Comparison of ENCODE assay signal across 8 cellular contexts in the genomic region with DNA sequence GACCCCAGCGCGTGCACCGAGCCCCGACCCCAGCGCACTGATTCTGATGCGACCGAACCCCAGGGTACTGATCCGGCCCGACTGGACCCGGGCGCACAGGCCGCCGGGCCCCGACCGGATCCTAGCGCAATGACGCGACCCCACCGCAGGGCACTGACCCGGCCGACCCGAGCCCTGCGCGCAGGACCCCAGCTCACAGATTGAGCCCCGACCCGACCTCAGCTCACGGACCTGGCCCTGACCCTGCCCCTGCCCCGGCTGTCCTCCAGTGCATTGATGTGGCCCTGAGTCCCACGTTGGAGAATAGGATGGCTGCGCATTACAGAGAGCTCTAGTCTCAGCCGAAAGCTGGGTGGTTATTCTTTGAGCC. TPM values are rescaled to one million over a fixed set of nuclear protein-coding genes. Genes with fewer than 3 reads are reported as not detected.
DNase-seq lines count a peak whose midpoint lies in the region; ATAC-seq and TF ChIP-seq lines count a peak whose summit lies in the region.

No MANE protein-coding gene starts in this region.

- no peaks in the 10 kb centered on the region for H3K27me3 ChIP-seq in GM06990 (replicated peaks; ENCODE audit: control insufficient read depth, insufficient read depth, low read length)
- no peaks in the 10 kb centered on the region for H3K27me3 ChIP-seq in right cardiac atrium (ENCODE audit: control insufficient read depth, insufficient read depth)

- peaks cover 21 to 34% of the 10 kb centered on the region in 2 donors for H3K36me3 Mint-ChIP-seq in stimulated activated naive B cell treated with anti-CD40 and anti-IgM and Interleukin-4, amounts not matched to agents 10 μg/mL and 1 μg/mL and 100 μg/mL, for 72 hours

- intact Hi-C loops in right cardiac atrium (cut with DNase I): no loop called here

- H3K36me3 ChIP-seq in GM06990 (ENCODE audit: control insufficient read depth, insufficient read depth, low read length): peaks cover 21% of the 10 kb centered on the region

- ATAC-seq in HG02642 (IDR thresholded peaks at IDR 0.05; ENCODE audit: poor library complexity, unreplicated experiment): peak; percentile 16
- ATAC-seq in SK-N-SH treated with all-trans-retinoic acid at 6 μM for 48 hours: peak; percentile 2; the same call in 2 of the 3 replicates
- ATAC-seq in right cardiac atrium: peak; percentile 10 to 17
- peak; percentile 7 to 12 for ATAC-seq in stimulated activated naive B cell treated with anti-CD40 and anti-IgM and Interleukin-4, amounts not matched to agents 10 μg/mL and 1 μg/mL and 100 μg/mL, for 72 hours (replicated peaks)
- ATAC-seq in HG03565 (IDR thresholded peaks at IDR 0.05; ENCODE audit: unreplicated experiment): no peak

- peaks cover 6% of the 10 kb centered on the region for H3K4me1 ChIP-seq in right cardiac atrium (ENCODE audit: control insufficient read depth, insufficient read depth, low read length)

- H3K4me3 ChIP-seq in GM06990 (replicated peaks; ENCODE audit: low read depth, low read length) (peak overlapping the region; percentile 99), right cardiac atrium (ENCODE audit: low read length) (peak overlapping the region; percentile 80)

- peaks cover 14 to 21% of the 10 kb centered on the region in 2 donors for H3K4me1 Mint-ChIP-seq in stimulated activated naive B cell treated with anti-CD40 and anti-IgM and Interleukin-4, amounts not matched to agents 10 μg/mL and 1 μg/mL and 100 μg/mL, for 72 hours

- no peak overlapping the region for H3K27ac ChIP-seq in right cardiac atrium (ENCODE audit: low read length)

- H3K4me3 Mint-ChIP-seq in stimulated activated naive B cell treated with anti-CD40 and anti-IgM and Interleukin-4, amounts not matched to agents 10 μg/mL and 1 μg/mL and 100 μg/mL, for 72 hours: peak overlapping the region; percentile 74 to 90

- H3K9me3 ChIP-seq in right cardiac atrium (ENCODE audit: control insufficient read depth, low read length): no peaks in the 10 kb centered on the region

- WGBS in right cardiac atrium: under 1% methylated on average over 31 of the region's 31 CpGs

- DNase-seq in GM06990 (ENCODE audit: extremely low read depth, insufficient read length) (no peak), right cardiac atrium (no peak), DMS79 (lab: John Stamatoyannopoulos, UW) (no peak), foreskin melanocyte (no peak)
- DNase-seq in stimulated activated naive B cell treated with anti-CD40 and anti-IgM and Interleukin-4, amounts not matched to agents 10 μg/mL and 1 μg/mL and 100 μg/mL, for 72 hours: no peak

- no peaks in the 10 kb centered on the region for H3K9me3 Mint-ChIP-seq in stimulated activated naive B cell treated with anti-CD40 and anti-IgM and Interleukin-4, amounts not matched to agents 10 μg/mL and 1 μg/mL and 100 μg/mL, for 72 hours

- peak overlapping the region; percentile 20 for H3K27ac Mint-ChIP-seq in stimulated activated naive B cell treated with anti-CD40 and anti-IgM and Interleukin-4, amounts not matched to agents 10 μg/mL and 1 μg/mL and 100 μg/mL, for 72 hours

- H3K27me3 Mint-ChIP-seq in stimulated activated naive B cell treated with anti-CD40 and anti-IgM and Interleukin-4, amounts not matched to agents 10 μg/mL and 1 μg/mL and 100 μg/mL, for 72 hours: no peaks in the 10 kb centered on the region

- no peak for TF ChIP-seq CTCF in GM06990 (IDR thresholded peaks at IDR 0.05; ENCODE audit: insufficient read depth, low read length, poor library complexity, severe bottlenecking)

TF ChIP-seq in SK-N-SH treated with all-trans-retinoic acid at 6 μM for 48 hours, 23 proteins besides CTCF, POLR2A, EP300 and RAD21:
- TF ChIP-seq, protein P1, sequence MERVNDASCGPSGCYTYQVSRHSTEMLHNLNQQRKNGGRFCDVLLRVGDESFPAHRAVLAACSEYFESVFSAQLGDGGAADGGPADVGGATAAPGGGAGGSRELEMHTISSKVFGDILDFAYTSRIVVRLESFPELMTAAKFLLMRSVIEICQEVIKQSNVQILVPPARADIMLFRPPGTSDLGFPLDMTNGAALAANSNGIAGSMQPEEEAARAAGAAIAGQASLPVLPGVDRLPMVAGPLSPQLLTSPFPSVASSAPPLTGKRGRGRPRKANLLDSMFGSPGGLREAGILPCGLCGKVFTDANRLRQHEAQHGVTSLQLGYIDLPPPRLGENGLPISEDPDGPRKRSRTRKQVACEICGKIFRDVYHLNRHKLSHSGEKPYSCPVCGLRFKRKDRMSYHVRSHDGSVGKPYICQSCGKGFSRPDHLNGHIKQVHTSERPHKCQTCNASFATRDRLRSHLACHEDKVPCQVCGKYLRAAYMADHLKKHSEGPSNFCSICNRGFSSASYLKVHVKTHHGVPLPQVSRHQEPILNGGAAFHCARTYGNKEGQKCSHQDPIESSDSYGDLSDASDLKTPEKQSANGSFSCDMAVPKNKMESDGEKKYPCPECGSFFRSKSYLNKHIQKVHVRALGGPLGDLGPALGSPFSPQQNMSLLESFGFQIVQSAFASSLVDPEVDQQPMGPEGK (CRISPR knock-in tag; IDR thresholded peaks at IDR 0.05; ENCODE audit: borderline replicate concordance): no peak
- TF ChIP-seq TOX (CRISPR knock-in tag; IDR thresholded peaks at IDR 0.05; ENCODE audit: borderline replicate concordance): no peak
- TF ChIP-seq ZFP3 (CRISPR knock-in tag; IDR thresholded peaks at IDR 0.05): no peak
- no peak for TF ChIP-seq CSDC2 (CRISPR knock-in tag; IDR thresholded peaks at IDR 0.05)
- TF ChIP-seq, protein P2, sequence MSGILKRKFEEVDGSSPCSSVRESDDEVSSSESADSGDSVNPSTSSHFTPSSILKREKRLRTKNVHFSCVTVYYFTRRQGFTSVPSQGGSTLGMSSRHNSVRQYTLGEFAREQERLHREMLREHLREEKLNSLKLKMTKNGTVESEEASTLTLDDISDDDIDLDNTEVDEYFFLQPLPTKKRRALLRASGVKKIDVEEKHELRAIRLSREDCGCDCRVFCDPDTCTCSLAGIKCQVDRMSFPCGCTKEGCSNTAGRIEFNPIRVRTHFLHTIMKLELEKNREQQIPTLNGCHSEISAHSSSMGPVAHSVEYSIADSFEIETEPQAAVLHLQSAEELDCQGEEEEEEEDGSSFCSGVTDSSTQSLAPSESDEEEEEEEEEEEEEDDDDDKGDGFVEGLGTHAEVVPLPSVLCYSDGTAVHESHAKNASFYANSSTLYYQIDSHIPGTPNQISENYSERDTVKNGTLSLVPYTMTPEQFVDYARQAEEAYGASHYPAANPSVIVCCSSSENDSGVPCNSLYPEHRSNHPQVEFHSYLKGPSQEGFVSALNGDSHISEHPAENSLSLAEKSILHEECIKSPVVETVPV (CRISPR knock-in tag; IDR thresholded peaks at IDR 0.05): no peak
- no peak for TF ChIP-seq ZNF565 (CRISPR knock-in tag; conservative IDR thresholded peaks at IDR 0.05; ENCODE audit: low read depth)
- TF ChIP-seq OSR1 (CRISPR knock-in tag; IDR thresholded peaks at IDR 0.05): no peak
- no peak for TF ChIP-seq ARNTL (CRISPR knock-in tag; IDR thresholded peaks at IDR 0.05; ENCODE audit: borderline replicate concordance, low read depth)
- TF ChIP-seq RARB (CRISPR knock-in tag; IDR thresholded peaks at IDR 0.05): no peak
- no peak for TF ChIP-seq ZC3H10 (CRISPR knock-in tag; IDR thresholded peaks at IDR 0.05)
- no peak for TF ChIP-seq TCF4 (CRISPR knock-in tag; IDR thresholded peaks at IDR 0.05; ENCODE audit: borderline replicate concordance)
- TF ChIP-seq ESRRG (CRISPR knock-in tag; IDR thresholded peaks at IDR 0.05): no peak
- TF ChIP-seq ISL1 (CRISPR knock-in tag; IDR thresholded peaks at IDR 0.05): no peak

RNA-seq across cellular contexts. Expression of a gene that starts 0.4 kb away (rescaled TPM):
- total RNA-seq in right cardiac atrium: under 1 TPM; 0.25 to 0.94 (median 0.58) TPM
- polyA plus RNA-seq in right cardiac atrium: 0.27 TPM

RNA-seq across cellular contexts. Expression of a gene that starts 0.5 kb away (rescaled TPM):
- 10 to 100 TPM; 25.1 to 41.3 (median 34.0) TPM for total RNA-seq in right cardiac atrium
- polyA plus RNA-seq in right cardiac atrium: 17.1 TPM

RNA-seq across cellular contexts. Expression of a gene that starts 42.3 kb away (rescaled TPM):
- total RNA-seq in right cardiac atrium: 10 to 100 TPM; 19.3 to 66.1 (median 37.4) TPM
- polyA plus RNA-seq in right cardiac atrium: 5.8 TPM
